Comparison of ENCODE assay signal across 17 cellular contexts in genomic region chr2:231810905-231811304, GRCh38. TPM values are rescaled to one million over a fixed set of nuclear protein-coding genes. Genes with fewer than 3 reads are reported as not detected.
DNase-seq lines count a peak whose midpoint lies in the region; ATAC-seq, FAIRE-seq and TF ChIP-seq lines count a peak whose summit lies in the region.
"Had no signal": no experiment of that assay in that cellular context is flagged by ENCODE, and none has a peak within 500 bp of the region (broad histone marks: within the 10 kb centered on the region; RNA-seq: fewer than 3 reads in every experiment).

No MANE protein-coding gene starts in this region.

- H3K23ac ChIP-seq in IMR-90 (ENCODE audit: low read depth, low read length) = no peak overlapping the region

- H3K27me3 ChIP-seq in IMR-90 (ENCODE audit: control insufficient read depth, insufficient read depth, low read length) (no peaks in the 10 kb centered on the region), bronchial epithelial cell (ENCODE audit: control insufficient read depth, insufficient read depth, low read length) (no peaks in the 10 kb centered on the region)

- no peak overlapping the region for H3K27ac Mint-ChIP-seq in stimulated activated naive B cell treated with anti-CD40 and anti-IgM and Interleukin-4, amounts not matched to agents 10 μg/mL and 1 μg/mL and 100 μg/mL, for 72 hours
- H3K27ac Mint-ChIP-seq: activated naive CD4-positive, alpha-beta T cell treated with anti-CD3 and anti-CD28 coated beads for 36 hours; CD8-positive, alpha-beta T cell; IgD-negative memory B cell; nephron had no signal

- H3K18ac ChIP-seq in IMR-90 (ENCODE audit: low read depth, low read length) = no peak overlapping the region

- intact Hi-C loops in IMR-90 (cut with micrococcal nuclease) (no loop called here), left colon (cut with DNase I, micrococcal nuclease) (no loop called here)

- no peak overlapping the region for H3K56ac ChIP-seq in IMR-90 (ENCODE audit: extremely low read depth, insufficient read depth, low read length)

- no TSS peak for BruUV-seq in IMR-90 (replicated peaks; lab: Mats Ljungman, UMichigan)

- no peak overlapping the region for H3K4me2 ChIP-seq in IMR-90 (ENCODE audit: low read depth, low read length)

- DNase-seq in AG20443 (ENCODE audit: low spot score) (peak; percentile 59), IMR-90 (peak; percentile 89), bronchial epithelial cell (ENCODE audit: low read depth) (peak; percentile 59), kidney tubule cell (ENCODE audit: low spot score) (peak; percentile 84), DMS53 (lab: John Stamatoyannopoulos, UW) (no peak), left colon (no peak), NCI-H1694 treated with DMSO at 0.1 percent for 48 hours (lab: John Stamatoyannopoulos, UW) (no peak)
- DNase-seq in stimulated activated naive B cell treated with anti-CD40 and anti-IgM and Interleukin-4, amounts not matched to agents 10 μg/mL and 1 μg/mL and 100 μg/mL, for 72 hours = no peak
- DNase-seq: activated naive CD4-positive, alpha-beta T cell treated with anti-CD3 and anti-CD28 coated beads for 36 hours; CD8-positive, alpha-beta T cell; foreskin melanocyte; kidney; NCI-H1436; NCI-H748 treated with DMSO at 0.1 percent for 48 hours; WERI-Rb-1 had no signal

- no peak for TF ChIP-seq RAD21 in IMR-90 (IDR thresholded peaks at IDR 0.05; ENCODE audit: low read length)

- in situ Hi-C loops in IMR-90 (cut with MboI; ENCODE audit: low sequenced_read_pairs) = loop anchor here (10.0 kb wide), 1 partner anchor 54 kb away; no protein-coding TSS in a partner anchor

- peaks cover 0 to 4% of the 10 kb centered on the region in 2 donors for H3K4me1 Mint-ChIP-seq in stimulated activated naive B cell treated with anti-CD40 and anti-IgM and Interleukin-4, amounts not matched to agents 10 μg/mL and 1 μg/mL and 100 μg/mL, for 72 hours
- H3K4me1 Mint-ChIP-seq: IgD-negative memory B cell, nephron had no signal

- H3K9ac ChIP-seq in IMR-90 (ENCODE audit: low read depth, low read length) = no peak overlapping the region

- CTCF ChIA-PET in IMR-90 (lab: Yijun Ruan, JAX) = interaction anchor here (0.8 to 1.2 kb wide), 2 partner anchors 10 kb away, joined by 3 to 7 read pairs; no protein-coding TSS in a partner anchor

- 0 out of 4 replicates have a peak overlapping the region, but pooled peaks of 1 of the 2 experiments have one; percentile 36 for H4K8ac ChIP-seq in IMR-90 (ENCODE audit: low read depth in 2 of 2, low read length in 2 of 2)

- POLR2A ChIA-PET in IMR-90 (lab: Charles Lee; ENCODE audit: unreplicated experiment) = no interaction called here

- no peaks in the 10 kb centered on the region; the same call in 1 of the 2 replicates for H4K20me1 ChIP-seq in IMR-90 (ENCODE audit: insufficient read depth, low read length)

- dilution Hi-C loops in IMR-90 (cut with HindIII; ENCODE audit: low sequenced_read_pairs, unreplicated experiment) = no loop called here

- no peak overlapping the region for H2BK5ac ChIP-seq in IMR-90 (ENCODE audit: low read depth, low read length, poor library complexity, severe bottlenecking)

- H3K4me3 Mint-ChIP-seq in stimulated activated naive B cell treated with anti-CD40 and anti-IgM and Interleukin-4, amounts not matched to agents 10 μg/mL and 1 μg/mL and 100 μg/mL, for 72 hours = no peak overlapping the region
- H3K4me3 Mint-ChIP-seq: activated naive CD4-positive, alpha-beta T cell treated with anti-CD3 and anti-CD28 coated beads for 36 hours; CD8-positive, alpha-beta T cell; IgD-negative memory B cell; nephron had no signal

- no peaks in the 10 kb centered on the region for H3K27me3 Mint-ChIP-seq in stimulated activated naive B cell treated with anti-CD40 and anti-IgM and Interleukin-4, amounts not matched to agents 10 μg/mL and 1 μg/mL and 100 μg/mL, for 72 hours
- H3K27me3 Mint-ChIP-seq: IgD-negative memory B cell had no signal

- H3K9me3 Mint-ChIP-seq in stimulated activated naive B cell treated with anti-CD40 and anti-IgM and Interleukin-4, amounts not matched to agents 10 μg/mL and 1 μg/mL and 100 μg/mL, for 72 hours = no peaks in the 10 kb centered on the region
- H3K9me3 Mint-ChIP-seq: activated naive CD4-positive, alpha-beta T cell treated with anti-CD3 and anti-CD28 coated beads for 36 hours had no signal

- H2BK120ac ChIP-seq in IMR-90 (ENCODE audit: low read depth, low read length) = 0 out of 2 replicates have a peak overlapping the region, but pooled peaks have one; percentile 9

- peaks cover 3% of the 10 kb centered on the region; the same call in 1 of the 2 replicates for H3K9me3 ChIP-seq in IMR-90 (ENCODE audit: control insufficient read depth, insufficient read depth, low read length)

- TF ChIP-seq CTCF in IMR-90 (conservative IDR thresholded peaks at IDR 0.05; ENCODE audit: low read depth, low read length) (no peak), bronchial epithelial cell (IDR thresholded peaks at IDR 0.05; ENCODE audit: insufficient read depth, low read length, severe bottlenecking) (no peak)

- H3K9me1 ChIP-seq in IMR-90 (ENCODE audit: insufficient read depth, low read length) = peaks cover 17% of the 10 kb centered on the region

- H2AFZ ChIP-seq in IMR-90 (replicated peaks; ENCODE audit: low read length, poor library complexity) = no peak overlapping the region

- H3K36me3 ChIP-seq in IMR-90 (ENCODE audit: control insufficient read depth, insufficient read depth, low read length) (peaks cover 22% of the 10 kb centered on the region), bronchial epithelial cell (ENCODE audit: control insufficient read depth, insufficient read depth, low read length) (peaks cover 10% of the 10 kb centered on the region)

- peak; percentile 94 for ATAC-seq in IMR-90 (ENCODE audit: low read depth)
- ATAC-seq in stimulated activated naive B cell treated with anti-CD40 and anti-IgM and Interleukin-4, amounts not matched to agents 10 μg/mL and 1 μg/mL and 100 μg/mL, for 72 hours (replicated peaks) = no peak
- no peak for ATAC-seq in left colon
- ATAC-seq: CD8-positive, alpha-beta T cell had no signal

- no peak overlapping the region for H3K27ac ChIP-seq in IMR-90 (ENCODE audit: insufficient read depth, low read length)
- H3K27ac ChIP-seq: WERI-Rb-1 had no signal

- TF ChIP-seq POLR2A in IMR-90 (IDR thresholded peaks at IDR 0.05; ENCODE audit: low read depth, low read length) = no peak

- H3K14ac ChIP-seq in IMR-90 (replicated peaks; ENCODE audit: low read depth, low read length) = no peak overlapping the region

- H2BK20ac ChIP-seq in IMR-90 (ENCODE audit: low read depth, low read length) = peak overlapping the region; percentile 8

- no peak overlapping the region for H2AK9ac ChIP-seq in IMR-90 (replicated peaks; ENCODE audit: low read depth, low read length, poor library complexity)

- FAIRE-seq in bronchial epithelial cell (lab: Jason Lieb, UNC) = no peak
- FAIRE-seq: kidney had no signal

- no peak overlapping the region for H3K4me3 ChIP-seq in IMR-90 (ENCODE audit: insufficient read depth, low read depth, low read length)
- H3K4me3 ChIP-seq in bronchial epithelial cell (ENCODE audit: low read depth, low read length) = no peak overlapping the region

- H4K5ac ChIP-seq in IMR-90 (ENCODE audit: low read depth, low read length) = no peak overlapping the region

- no peak overlapping the region for H2AK5ac ChIP-seq in IMR-90 (ENCODE audit: low read depth, low read length)

- H2BK15ac ChIP-seq in IMR-90 (ENCODE audit: low read depth, low read length) = no peak overlapping the region; the same call in 2 of the 3 replicates

- H3K4me1 ChIP-seq in IMR-90 (ENCODE audit: control insufficient read depth, insufficient read depth, low read length) = peaks cover 3% of the 10 kb centered on the region; the same call in 1 of the 2 replicates

- no peak overlapping the region for H3K4ac ChIP-seq in IMR-90 (ENCODE audit: low read depth, low read length)

- no peak overlapping the region for H4K91ac ChIP-seq in IMR-90 (ENCODE audit: insufficient read depth, low read depth, low read length)

- peaks cover 42 to 70% of the 10 kb centered on the region in 2 donors for H3K36me3 Mint-ChIP-seq in stimulated activated naive B cell treated with anti-CD40 and anti-IgM and Interleukin-4, amounts not matched to agents 10 μg/mL and 1 μg/mL and 100 μg/mL, for 72 hours

- H3K79me1 ChIP-seq in IMR-90 (ENCODE audit: low read depth in 1 of 2, low read length in 2 of 2) = peaks cover 6 to 11% of the 10 kb centered on the region in 2 experiments; a peak in 3 of 4 replicates

TF ChIP-seq in IMR-90, 13 proteins besides CTCF, POLR2A, EP300 and RAD21 (continues in another document):
- no peak for TF ChIP-seq CEBPB (IDR thresholded peaks at IDR 0.05; ENCODE audit: low read depth, low read length)
- TF ChIP-seq RFX5 (IDR thresholded peaks at IDR 0.05; ENCODE audit: low read depth, low read length) = no peak
- TF ChIP-seq USF2 (IDR thresholded peaks at IDR 0.05; ENCODE audit: low read depth, low read length) = no peak
- TF ChIP-seq BHLHE40 (IDR thresholded peaks at IDR 0.05; ENCODE audit: low read depth, low read length) = 0 out of 2 replicates have a peak, but pooled peaks have one; percentile 14
- no peak for TF ChIP-seq CHD1 (IDR thresholded peaks at IDR 0.05; ENCODE audit: low read depth, low read length)
- no peak for TF ChIP-seq SMC3 (IDR thresholded peaks at IDR 0.05; ENCODE audit: low read depth, low read length)

RNA-seq across cellular contexts. Expression of gene COPS7B, which starts 24.7 kb away (rescaled TPM):
- total RNA-seq in IMR-90 (2012; rRNA removed) (22.2 and 23.1 TPM in 2 replicates), bronchial epithelial cell (12.6 and 13.4 TPM in 2 replicates), left colon (10 to 100 TPM; 21.7 to 28.1 TPM)
- polyA plus RNA-seq in IMR-90 (2012; rRNA removed) = 52.8 and 54.1 TPM in 2 replicates
- polyA plus RNA-seq in IMR-90 (2012; cell fraction: cytosol; rRNA removed) = 34.2 and 39.9 TPM in 2 replicates
- 148 and 204 TPM in 2 replicates for polyA plus RNA-seq in IMR-90 (2012; cell fraction: nucleus; rRNA removed; ENCODE audit: low replicate concordance)

RNA-seq across cellular contexts. Expression of gene PDE6D, which starts 29.8 kb away (rescaled TPM):
- total RNA-seq in IMR-90 (2012; rRNA removed) = 13.6 and 13.8 TPM in 2 replicates
- 24.3 and 24.7 TPM in 2 replicates for polyA plus RNA-seq in IMR-90 (2012; rRNA removed)
- polyA plus RNA-seq in IMR-90 (2012; cell fraction: cytosol; rRNA removed) = 18.6 and 19.9 TPM in 2 replicates
- polyA plus RNA-seq in IMR-90 (2012; cell fraction: nucleus; rRNA removed; ENCODE audit: low replicate concordance) = 4.8 and 13.5 TPM in 2 replicates
- 7.6 and 8.7 TPM in 2 replicates for total RNA-seq in bronchial epithelial cell
- 10 to 100 TPM; 16.2 to 17.5 TPM for total RNA-seq in left colon

Comparison
In these comparisons a context has a peak if more than half of its experiments do, and no peak if none do; other contexts are left out.
1. DNase-seq: peak in AG20443 (single experiment), IMR-90 (single experiment), bronchial epithelial cell (single experiment) and kidney tubule cell (single experiment); none in DMS53 (single experiment), stimulated activated naive B cell treated with anti-CD40 and anti-IgM and Interleukin-4, amounts not matched to agents 10 μg/mL and 1 μg/mL and 100 μg/mL, for 72 hours (single experiment), left colon (0 of 2) and NCI-H1694 treated with DMSO at 0.1 percent for 48 hours (single experiment).